In the genomic region with DNA sequence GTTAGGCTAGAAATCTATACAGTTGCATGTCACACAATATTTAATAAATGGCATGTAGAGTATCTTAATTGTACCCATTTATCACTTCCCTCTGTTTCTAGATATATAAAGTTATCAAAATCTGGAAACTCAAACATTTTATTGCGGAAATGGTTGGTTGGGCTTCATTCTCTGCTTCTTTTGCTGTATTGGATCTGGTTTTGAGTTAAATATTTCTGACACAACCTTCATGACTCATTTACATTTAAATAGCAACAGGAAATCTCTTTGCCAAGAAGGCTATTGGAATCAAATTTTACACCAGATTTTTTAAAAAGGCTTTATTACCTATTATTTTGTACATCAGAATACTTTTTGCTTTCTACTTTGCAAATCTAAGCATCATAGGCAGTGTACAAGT, we compare ENCODE assay signal across 28 cellular contexts.
DNase-seq lines count a peak whose midpoint lies in the region; ATAC-seq and TF ChIP-seq lines count a peak whose summit lies in the region.
"Had no signal": no experiment of that assay in that cellular context is flagged by ENCODE, and none has a peak within 500 bp of the region (broad histone marks: within the 10 kb centered on the region; RNA-seq: fewer than 3 reads in every experiment).

No MANE protein-coding gene starts in this region.

- DNase-seq in A673 (ENCODE audit: low spot score) (peak; percentile 67), GM23248 (peak; percentile 81), dedifferentiated amniotic fluid mesenchymal stem cell (ENCODE audit: extremely low spot score) (peak; percentile 59), mesenchymal stem cell (no peak), foreskin keratinocyte (no peak), hepatocyte (ENCODE audit: low spot score) (no peak), NCI-H2227 treated with DMSO at 0.1 percent for 48 hours (lab: John Stamatoyannopoulos, UW) (no peak)
- DNase-seq in stimulated activated CD4-positive, alpha-beta T cell treated with anti-CD3 and anti-CD28 coated beads, Interleukin-4, amount 100 ng/mL, for 1 hour = no peak
- DNase-seq: activated CD4-positive, alpha-beta memory T cell treated with anti-CD3 and anti-CD28 coated beads, Interleukin-2, amount 10 ng/mL, durations not matched to agents 7 days and 5 days; activated CD4-positive, alpha-beta T cell treated with anti-CD3 and anti-CD28 coated beads for 1 hour; activated CD8-positive, alpha-beta memory T cell treated with anti-CD3 and anti-CD28 coated beads, Interleukin-2, amount 50 U/mL, for 48 hours; activated naive CD4-positive, alpha-beta T cell treated with anti-CD3 and anti-CD28 coated beads for 36 hours; adrenal gland; CD8-positive, alpha-beta memory T cell; glutamatergic neuron; H9; Karpas-422; NCI-H1436; NCI-H446 treated with DMSO at 0.1 percent for 48 hours; NCI-H774; posterior cingulate gyrus; right cardiac atrium; SHP77 treated with DMSO at 0.1 percent for 48 hours; spleen; stimulated activated CD4-positive, alpha-beta T cell treated with anti-CD3 and anti-CD28 coated beads, Interleukin-2, amount 100 ng/mL, for 24 hours; SW 1271; trophoblast cell had no signal

- no peak overlapping the region for H3K4me3 ChIP-seq in A673 (ENCODE audit: low read depth, low read length, poor library complexity, severe bottlenecking)
- peak overlapping the region; percentile 42 for H3K4me3 ChIP-seq in GM23248
- H3K4me3 ChIP-seq in mesenchymal stem cell (ENCODE audit: insufficient read depth in 1 of 2, low read depth in 1 of 2, low read length in 2 of 2) = peak overlapping the region in 1 of 2 experiments; percentile 55
- no peak overlapping the region for H3K4me3 ChIP-seq in hepatocyte
- H3K4me3 ChIP-seq: adrenal gland, spleen had no signal

- no peak for ATAC-seq in foreskin keratinocyte
- ATAC-seq: right cardiac atrium had no signal

- no peak overlapping the region for H2BK12ac ChIP-seq in mesenchymal stem cell (ENCODE audit: low read length in 2 of 2)

- H2AFZ ChIP-seq in GM23248 (no peak overlapping the region), mesenchymal stem cell (ENCODE audit: low read depth, low read length) (no peak overlapping the region), hepatocyte (no peak overlapping the region)

- intact Hi-C loops in A673 (cut with micrococcal nuclease; ENCODE audit: unreplicated experiment) = loop anchor here (10.0 kb wide), 1 partner anchor 110 kb away; no protein-coding TSS in a partner anchor

- TF ChIP-seq CTCF in A673 (conservative IDR thresholded peaks at IDR 0.05; ENCODE audit: low read depth, low read length) (no peak), foreskin keratinocyte (conservative IDR thresholded peaks at IDR 0.05) (no peak), hepatocyte (IDR thresholded peaks at IDR 0.05; ENCODE audit: poor library complexity) (no peak)

- H3K27me3 ChIP-seq in A673 (replicated peaks; ENCODE audit: insufficient read depth, low read depth, low read length, poor library complexity) (no peaks in the 10 kb centered on the region), GM23248 (replicated peaks; ENCODE audit: insufficient read depth) (no peaks in the 10 kb centered on the region), mesenchymal stem cell (ENCODE audit: control insufficient read depth in 1 of 2, insufficient read depth in 1 of 2, low read length in 2 of 2) (no peaks in the 10 kb centered on the region), foreskin keratinocyte (no peaks in the 10 kb centered on the region), hepatocyte (no peaks in the 10 kb centered on the region)
- H3K27me3 ChIP-seq: adrenal gland, spleen had no signal

- peaks cover 41% of the 10 kb centered on the region for H3F3A ChIP-seq in GM23248 (ENCODE audit: insufficient read depth)

- no peak overlapping the region for H2BK5ac ChIP-seq in mesenchymal stem cell (ENCODE audit: low read depth, low read length, poor library complexity, severe bottlenecking)

- H3K18ac ChIP-seq in mesenchymal stem cell (ENCODE audit: low read depth in 1 of 2, low read length in 2 of 2) = no peak overlapping the region

- no peak overlapping the region for H3K23ac ChIP-seq in mesenchymal stem cell (ENCODE audit: low read length in 2 of 2)

- H4K20me1 ChIP-seq in GM23248 (ENCODE audit: insufficient read depth) (no peaks in the 10 kb centered on the region), hepatocyte (ENCODE audit: insufficient read depth, poor library complexity, severe bottlenecking) (no peaks in the 10 kb centered on the region)

- H3K9me2 ChIP-seq in GM23248 (ENCODE audit: insufficient read depth) (no peaks in the 10 kb centered on the region), hepatocyte (replicated peaks; ENCODE audit: insufficient read depth) (no peaks in the 10 kb centered on the region)

- in situ Hi-C loops in GM23248 (cut with MboI) = no loop called here

- H3K14ac ChIP-seq in mesenchymal stem cell (ENCODE audit: low read length in 2 of 2) = no peak overlapping the region

- H2BK15ac ChIP-seq in mesenchymal stem cell (ENCODE audit: low read depth, poor library complexity, severe bottlenecking) = no peak overlapping the region

- H2AK5ac ChIP-seq in mesenchymal stem cell (ENCODE audit: low read length, severe bottlenecking) = no peak overlapping the region

- H3K9me3 ChIP-seq in A673 (ENCODE audit: low read depth, low read length, poor library complexity, severe bottlenecking) (no peaks in the 10 kb centered on the region), GM23248 (ENCODE audit: low read depth) (no peaks in the 10 kb centered on the region), mesenchymal stem cell (ENCODE audit: control insufficient read depth, low read length) (peaks cover 18% of the 10 kb centered on the region), hepatocyte (ENCODE audit: low read depth) (no peaks in the 10 kb centered on the region)
- H3K9me3 ChIP-seq: adrenal gland, spleen had no signal

- H3K4me1 ChIP-seq in A673 (ENCODE audit: insufficient read depth, low read length, poor library complexity, severe bottlenecking) (peaks cover 27% of the 10 kb centered on the region), GM23248 (ENCODE audit: insufficient read depth) (peaks cover 31% of the 10 kb centered on the region), mesenchymal stem cell (ENCODE audit: control insufficient read depth, insufficient read depth, low read depth, low read length) (no peaks in the 10 kb centered on the region), foreskin keratinocyte (peaks cover 7% of the 10 kb centered on the region), hepatocyte (ENCODE audit: insufficient read depth) (no peaks in the 10 kb centered on the region)
- H3K4me1 ChIP-seq: adrenal gland, spleen had no signal

- H4K91ac ChIP-seq in mesenchymal stem cell (ENCODE audit: low read length) = no peak overlapping the region

- CTCF ChIA-PET in A673 (lab: Charles Lee) = no interaction called here

- H3K79me1 ChIP-seq in mesenchymal stem cell (replicated peaks; ENCODE audit: low read length, poor library complexity, severe bottlenecking) = no peaks in the 10 kb centered on the region

- H3K79me2 ChIP-seq in GM23248 (ENCODE audit: insufficient read depth) = no peaks in the 10 kb centered on the region
- H3K79me2 ChIP-seq in hepatocyte = no peaks in the 10 kb centered on the region

- H3K27ac ChIP-seq in A673 (ENCODE audit: low read depth, low read length, poor library complexity, severe bottlenecking) (no peak overlapping the region), GM23248 (peak overlapping the region; percentile 56), mesenchymal stem cell (ENCODE audit: low read length, poor library complexity, severe bottlenecking) (no peak overlapping the region), foreskin keratinocyte (no peak overlapping the region), hepatocyte (no peak overlapping the region)
- H3K27ac ChIP-seq: 22Rv1, adrenal gland, spleen had no signal

- H3K4me2 ChIP-seq in GM23248 (ENCODE audit: unreplicated experiment) = peak overlapping the region; percentile 84
- no peak overlapping the region for H3K4me2 ChIP-seq in mesenchymal stem cell (ENCODE audit: low read length, poor library complexity, severe bottlenecking)
- H3K4me2 ChIP-seq in hepatocyte = no peak overlapping the region

- H2BK120ac ChIP-seq in mesenchymal stem cell (ENCODE audit: low read depth, low read length) = no peak overlapping the region

- no TSS peak for BruUV-seq in A673 (replicated peaks; lab: Mats Ljungman, UMichigan)

- H3K4ac ChIP-seq in mesenchymal stem cell (ENCODE audit: low read depth in 1 of 2, low read length in 2 of 2) = no peak overlapping the region

- POLR2A ChIA-PET in A673 (lab: Charles Lee; ENCODE audit: low non-redundant PET) = no interaction called here

- no peak overlapping the region for H4K8ac ChIP-seq in mesenchymal stem cell (ENCODE audit: low read length)

- H3K9ac ChIP-seq in GM23248 = no peak overlapping the region
- H3K9ac ChIP-seq in mesenchymal stem cell (ENCODE audit: low read length) = peak overlapping the region; percentile 56

- H3K36me3 ChIP-seq in A673 (ENCODE audit: insufficient read depth, low read length, poor library complexity, severe bottlenecking) (no peaks in the 10 kb centered on the region), GM23248 (ENCODE audit: low read depth) (no peaks in the 10 kb centered on the region), mesenchymal stem cell (ENCODE audit: control insufficient read depth in 1 of 2, insufficient read depth in 2 of 2, low read depth in 1 of 2, low read length in 2 of 2) (no peaks in the 10 kb centered on the region), hepatocyte (replicated peaks; ENCODE audit: insufficient read depth, low read depth) (no peaks in the 10 kb centered on the region)
- H3K36me3 ChIP-seq: adrenal gland, spleen had no signal

- WGBS in GM23248 (ENCODE audit: low coverage in 1 of 2, low lambda C conversion rate in 2 of 2, missing lambda C conversion rate in 2 of 2), 2 experiments = 0 to 5% methylated on average over 1 of the region's 1 CpG
- no CpG with 5 or more reads among the region's 1 CpG for WGBS in mesenchymal stem cell
- 89% methylated on average over 1 of the region's 1 CpG for WGBS in hepatocyte (ENCODE audit: low lambda C conversion rate, missing lambda C conversion rate)

Comparison
In these comparisons a context has a peak if more than half of its experiments do, and no peak if none do; other contexts are left out.
1. DNase-seq: peak in A673 (single experiment), GM23248 (single experiment) and dedifferentiated amniotic fluid mesenchymal stem cell (single experiment); none in mesenchymal stem cell (single experiment), foreskin keratinocyte (0 of 2), hepatocyte (single experiment), stimulated activated CD4-positive, alpha-beta T cell treated with anti-CD3 and anti-CD28 coated beads, Interleukin-4, amount 100 ng/mL, for 1 hour (single experiment) and NCI-H2227 treated with DMSO at 0.1 percent for 48 hours (single experiment).